Comparison of ENCODE assay signal across 34 cellular contexts in the genomic region with DNA sequence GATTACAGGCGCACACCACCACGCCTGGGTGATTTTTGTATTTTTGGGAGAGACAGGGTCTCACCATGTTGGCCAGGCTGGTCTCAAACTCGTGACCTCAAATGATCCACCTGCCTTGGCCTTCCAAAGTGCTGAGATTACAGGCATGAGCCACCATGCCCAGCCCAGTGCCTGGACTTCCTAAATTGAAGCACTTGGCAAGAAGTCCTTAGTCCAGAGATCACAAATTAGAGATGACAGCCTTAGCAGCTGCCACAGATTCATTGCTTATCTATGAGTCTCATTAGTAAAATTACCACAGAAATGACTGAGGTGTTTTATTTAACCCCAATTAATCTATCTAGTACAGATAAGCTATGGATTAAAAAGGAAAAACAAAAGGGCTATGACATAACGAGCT. TPM values are rescaled to one million over a fixed set of nuclear protein-coding genes. Genes with fewer than 3 reads are reported as not detected.
"Had no signal": no experiment of that assay in that cellular context is flagged by ENCODE, and none has a peak within 500 bp of the region (broad histone marks: within the 10 kb centered on the region; RNA-seq: fewer than 3 reads in every experiment).

No MANE protein-coding gene starts in this region.

- DNase-seq: islet precursor cell; left ventricle myocardium inferior; mesendoderm; naive thymus-derived CD4-positive, alpha-beta T cell; nucleus accumbens; pancreas; posterior cingulate gyrus; right lobe of liver; stimulated activated CD4-positive, alpha-beta T cell treated with anti-CD3 and anti-CD28 coated beads, Interleukin-1b, Interleukin-23, amount 100 ng/mL, for 48 hours; stimulated activated CD4-positive, alpha-beta T cell treated with anti-CD3 and anti-CD28 coated beads, Interleukin-2, amount 100 ng/mL, for 48 hours; stimulated activated CD4-positive, alpha-beta T cell treated with anti-CD3 and anti-CD28 coated beads, Interleukin-4, amount 100 ng/mL, for 4 hours; stimulated activated CD8-positive, alpha-beta memory T cell treated with anti-CD3 and anti-CD28 coated beads, Interleukin-4, amount 100 ng/mL, for 48 hours; stimulated activated naive CD4-positive, alpha-beta T cell treated with Interleukin-2 at 50 U/mL for 16 hours; stimulated activated naive CD8-positive, alpha-beta T cell treated with anti-CD3 and anti-CD28 coated beads, Interleukin-15, amount 100 ng/mL, for 72 hours; substantia nigra; uterus had no signal

- H3K9me3 Mint-ChIP-seq: natural killer cell treated with Interleukin-12 subunit alpha and Interleukin-12 subunit beta and Interleukin-15 and Interleukin-18, amount 100 ng/mL, for 72 hours; neural crest cell had no signal

- H3K4me1 Mint-ChIP-seq: mesothelial cell of epicardium; stimulated activated naive CD8-positive, alpha-beta T cell treated with anti-CD3 and anti-CD28 coated beads, Interleukin-15, amount 100 ng/mL, for 72 hours had no signal

- H3K27ac ChIP-seq: hepatocyte, left ventricle myocardium inferior, pancreas, prostate gland, right atrium auricular region, right lobe of liver, skin epidermis, tibial nerve, uterus had no signal

- H3K27me3 ChIP-seq: hepatocyte, pancreas, right atrium auricular region, right lobe of liver, tibial nerve, uterus had no signal

- FAIRE-seq: pancreas had no signal

- H3K36me3 ChIP-seq: prostate gland, uterus had no signal

- ATAC-seq: naive thymus-derived CD4-positive, alpha-beta T cell; natural killer cell treated with Interleukin-12 subunit alpha and Interleukin-12 subunit beta and Interleukin-15 and Interleukin-18, amount 100 ng/mL, for 72 hours; pancreas; right lobe of liver; stimulated activated memory B cell treated with anti-CD40 and anti-IgM and Interleukin-4, amounts not matched to agents 10 μg/mL and 1 μg/mL and 100 μg/mL, for 72 hours; stimulated activated naive CD8-positive, alpha-beta T cell treated with anti-CD3 and anti-CD28 coated beads, Interleukin-15, amount 100 ng/mL, for 72 hours had no signal

- H3K4me3 ChIP-seq: hepatocyte, left ventricle myocardium inferior, lung, pancreas, prostate gland, right atrium auricular region, right lobe of liver, skin epidermis, tibial nerve, uterus had no signal

- H3K4me2 ChIP-seq: hepatocyte had no signal

- H3K27me3 Mint-ChIP-seq: naive thymus-derived CD4-positive, alpha-beta T cell; natural killer cell treated with Interleukin-12 subunit alpha and Interleukin-12 subunit beta and Interleukin-15 and Interleukin-18, amount 100 ng/mL, for 72 hours; stimulated activated memory B cell treated with anti-CD40 and anti-IgM and Interleukin-4, amounts not matched to agents 10 μg/mL and 1 μg/mL and 100 μg/mL, for 72 hours; stimulated activated naive CD8-positive, alpha-beta T cell treated with anti-CD3 and anti-CD28 coated beads, Interleukin-15, amount 100 ng/mL, for 72 hours; type B pancreatic cell had no signal

- H3K4me3 Mint-ChIP-seq: mesothelial cell of epicardium; naive thymus-derived CD4-positive, alpha-beta T cell; natural killer cell treated with Interleukin-12 subunit alpha and Interleukin-12 subunit beta and Interleukin-15 and Interleukin-18, amount 100 ng/mL, for 72 hours; neural crest cell; stimulated activated memory B cell treated with anti-CD40 and anti-IgM and Interleukin-4, amounts not matched to agents 10 μg/mL and 1 μg/mL and 100 μg/mL, for 72 hours; stimulated activated naive CD8-positive, alpha-beta T cell treated with anti-CD3 and anti-CD28 coated beads, Interleukin-15, amount 100 ng/mL, for 72 hours; type B pancreatic cell had no signal

- H3K4me1 ChIP-seq: left ventricle myocardium inferior, pancreas, prostate gland, right atrium auricular region, right lobe of liver, tibial nerve, uterus had no signal

- H2AFZ ChIP-seq: hepatocyte had no signal

- H3K9me3 ChIP-seq: pancreas, prostate gland, right atrium auricular region, right lobe of liver, tibial nerve, uterus had no signal

- H3K27ac Mint-ChIP-seq: mesothelial cell of epicardium; naive thymus-derived CD4-positive, alpha-beta T cell; natural killer cell treated with Interleukin-12 subunit alpha and Interleukin-12 subunit beta and Interleukin-15 and Interleukin-18, amount 100 ng/mL, for 72 hours; stimulated activated memory B cell treated with anti-CD40 and anti-IgM and Interleukin-4, amounts not matched to agents 10 μg/mL and 1 μg/mL and 100 μg/mL, for 72 hours; stimulated activated naive CD8-positive, alpha-beta T cell treated with anti-CD3 and anti-CD28 coated beads, Interleukin-15, amount 100 ng/mL, for 72 hours; type B pancreatic cell had no signal

RNA-seq across cellular contexts. Expression of a gene that starts 19.2 kb away (rescaled TPM):
- total RNA-seq: hepatocyte; kidney epithelial cell; left ventricle myocardium inferior; lower leg skin; lung; mesothelial cell of epicardium; mononuclear cell; naive thymus-derived CD4-positive, alpha-beta T cell; natural killer cell treated with Interleukin-12 subunit alpha and Interleukin-12 subunit beta and Interleukin-15 and Interleukin-18, amount 100 ng/mL, for 72 hours; osteoblast; pancreas; prostate gland; right atrium auricular region; right lobe of liver; temporal lobe; tibial nerve; ureter; uterus had no signal
- polyA plus RNA-seq: hepatocyte; lung; naive thymus-derived CD4-positive, alpha-beta T cell; pancreas; thymus had no signal
